ENCODE assay signal across 8 cellular contexts in genomic region chr7:35985126-35985754, GRCh38.
DNase-seq lines count a peak whose midpoint lies in the region; ATAC-seq and TF ChIP-seq lines count a peak whose summit lies in the region.

No MANE protein-coding gene starts in this region.

- H3K4me3 ChIP-seq in sigmoid colon = no peak overlapping the region

- peak; percentile 93 for ATAC-seq in HG02588 (IDR thresholded peaks at IDR 0.05; ENCODE audit: unreplicated experiment)

- TF ChIP-seq EP300 in sigmoid colon (IDR thresholded peaks at IDR 0.05) = no peak

- no peak for TF ChIP-seq POLR2A in sigmoid colon (IDR thresholded peaks at IDR 0.05)

- H3K27me3 ChIP-seq in sigmoid colon = no peaks in the 10 kb centered on the region

- TF ChIP-seq CTCF in GM10266 (IDR thresholded peaks at IDR 0.05; ENCODE audit: control insufficient read depth, insufficient read depth, low read depth, missing control alignments) (peak; percentile 91), sigmoid colon (IDR thresholded peaks at IDR 0.05) (peak; percentile 85 to 94 (median 91))

- 17 to 20% methylated on average over 7 of the region's 7 CpGs for WGBS in sigmoid colon, 2 donors

- peaks cover 0 to 19% (median 14%) of the 10 kb centered on the region in 4 donors for H3K4me1 ChIP-seq in sigmoid colon

- H3K27ac ChIP-seq in sigmoid colon = no peak overlapping the region

- no peaks in the 10 kb centered on the region for H3K36me3 ChIP-seq in sigmoid colon

- H3K9me3 ChIP-seq in sigmoid colon = no peaks in the 10 kb centered on the region

- DNase-seq in GM10266 (ENCODE audit: extremely low spot score) (peak; percentile 77), NCI-H1105 treated with DMSO at 0.1 percent for 48 hours (lab: John Stamatoyannopoulos, UW) (peak; percentile 66), T-helper 2 cell (peak; percentile 51 to 81 (median 70)), amniotic stem cell (lab: John Stamatoyannopoulos, UW) (peak; percentile 59), hepatic stellate cell (ENCODE audit: low spot score) (peak; percentile 86), sigmoid colon (peak; percentile 89), mesenteric fat pad (ENCODE audit: low spot score) (no peak)

- intact Hi-C loops in sigmoid colon (cut with DNase I) = loop anchor here (1.0 to 5.0 kb wide), 3 partner anchors 167 to 334 kb away; partner anchors contain the start of gene EEPD1
